8 cellular contexts compared by ENCODE assay signal in the genomic region with DNA sequence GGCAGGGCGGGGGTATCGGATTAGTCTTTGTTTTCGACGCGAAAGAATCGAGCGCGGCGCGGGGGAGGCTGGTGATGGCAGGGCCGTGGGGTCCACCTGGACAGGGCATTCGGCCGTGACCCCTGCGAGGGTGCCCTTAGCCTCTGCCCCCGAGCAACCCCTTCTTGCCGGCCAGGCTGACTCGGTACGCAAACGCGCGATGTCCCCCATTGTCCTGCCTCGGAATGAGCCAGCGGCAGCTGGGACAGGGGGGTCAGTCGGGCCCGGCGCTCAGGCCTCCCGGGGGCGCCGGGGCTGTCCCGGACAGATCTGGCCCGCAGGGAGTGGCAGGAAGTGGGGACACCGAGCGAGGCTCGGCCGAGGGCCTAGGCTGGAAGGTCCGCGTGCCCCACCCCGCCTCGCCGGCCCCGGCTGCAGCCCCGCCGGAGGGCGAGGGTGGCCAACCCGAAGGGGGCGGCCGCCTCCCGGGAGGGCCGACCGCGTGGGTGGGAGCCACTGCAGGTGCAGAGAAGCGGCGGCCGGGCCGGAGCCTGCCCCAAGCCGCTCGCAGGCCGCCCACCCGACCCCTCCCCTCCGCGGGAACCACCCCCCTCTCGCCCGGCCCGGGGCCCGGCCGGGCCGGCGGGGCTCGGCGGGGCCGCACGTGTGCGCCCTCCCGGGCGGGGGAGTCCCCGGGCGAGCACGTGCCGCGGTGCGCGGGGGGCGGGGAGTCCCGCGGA. TPM values are rescaled to one million over a fixed set of nuclear protein-coding genes. Genes with fewer than 3 reads are reported as not detected.
A peak's percentile ranks its signal among the peaks of the same experiment; 100 is the strongest.
DNase-seq lines count a peak whose midpoint lies in the region; ATAC-seq and TF ChIP-seq lines count a peak whose summit lies in the region.

TSS of gene TET3 (plus strand) at position 708 of the 719 bp plus-strand sequence. CDS start 1,494 bp downstream, outside the sequence.

- H3K36me3 ChIP-seq in SK-N-MC (ENCODE audit: insufficient read depth, low read length) (peaks cover 15% of the 10 kb centered on the region), body of pancreas (replicated peaks in 1 of 2; ENCODE audit: insufficient read depth in 1 of 2, low read depth in 2 of 2) (no peaks in the 10 kb centered on the region)

- ATAC-seq in HG02798 (IDR thresholded peaks at IDR 0.05; ENCODE audit: poor library complexity, unreplicated experiment) (peak; percentile 43), body of pancreas (peak; percentile 25)

- H3K27ac ChIP-seq in SK-N-MC, result peak within 1 kb of the TSS; percentile 61
- peak within 1 kb of the TSS; percentile 97 to 99 (median 98) for H3K27ac ChIP-seq in body of pancreas

- H3K9ac ChIP-seq in SK-N-MC (ENCODE audit: insufficient read length), result peak within 1 kb of the TSS; percentile 87

- H3K27me3 ChIP-seq in body of pancreas, result no peaks in the 10 kb centered on the region

- no peak for TF ChIP-seq CTCF in body of pancreas (IDR thresholded peaks at IDR 0.05)

- H3K4me1 ChIP-seq in body of pancreas, result peaks cover 74% of the 10 kb centered on the region

- peak; percentile 24 for DNase-seq in NCI-H2196 (lab: John Stamatoyannopoulos, UW; ENCODE audit: unreplicated experiment)
- no peak for DNase-seq in NCI-H2196 treated with DMSO at 0.1 percent for 48 hours (lab: John Stamatoyannopoulos, UW; ENCODE audit: unreplicated experiment)
- DNase-seq in SK-N-MC (ENCODE audit: low read depth, low spot score), result no peak
- DNase-seq in body of pancreas, result peak; percentile 57 to 74 (median 61)
- peak; percentile 58 for DNase-seq in kidney tubule cell (ENCODE audit: low spot score)
- peak; percentile 48 to 65 (median 62) for DNase-seq in stimulated activated CD4-positive, alpha-beta T cell treated with anti-CD3 and anti-CD28 coated beads, TNF-alpha, amount 100 ng/mL, for 4 hours (ENCODE audit: low read depth in 3 of 3)
- DNase-seq in SW 1271 (lab: John Stamatoyannopoulos, UW), result no peak

- intact Hi-C loops in body of pancreas (cut with DNase I), result loop anchor here (10.0 kb wide), 2 partner anchors 50 to 160 kb away; partner anchors contain the start of gene STAMBP

- 0 to 2% methylated on average over 1 to 71 of the region's 85 CpGs for WGBS in body of pancreas, 2 donors

- H3K9me3 ChIP-seq in SK-N-MC (ENCODE audit: low read depth, low read length) (no peaks in the 10 kb centered on the region), body of pancreas (no peaks in the 10 kb centered on the region)

- no peak for TF ChIP-seq POLR2A in body of pancreas (IDR thresholded peaks at IDR 0.05)

- H3K4me3 ChIP-seq in SK-N-MC (peak within 1 kb of the TSS; percentile 90), body of pancreas (peak within 1 kb of the TSS; percentile 33 to 37)

RNA-seq across cellular contexts. Expression of gene TET3, which starts in this region (rescaled TPM):
- 1 to 10 TPM; 6.7 to 7.3 TPM for total RNA-seq in body of pancreas

Comparison
In these comparisons a context has a peak if more than half of its experiments do, and no peak if none do; other contexts are left out.
1. DNase-seq: peak in NCI-H2196 (single experiment), body of pancreas (4 of 4), kidney tubule cell (single experiment) and stimulated activated CD4-positive, alpha-beta T cell treated with anti-CD3 and anti-CD28 coated beads, TNF-alpha, amount 100 ng/mL, for 4 hours (3 of 3); none in NCI-H2196 treated with DMSO at 0.1 percent for 48 hours (single experiment), SK-N-MC (single experiment) and SW 1271 (0 of 2).